In the genomic region with DNA sequence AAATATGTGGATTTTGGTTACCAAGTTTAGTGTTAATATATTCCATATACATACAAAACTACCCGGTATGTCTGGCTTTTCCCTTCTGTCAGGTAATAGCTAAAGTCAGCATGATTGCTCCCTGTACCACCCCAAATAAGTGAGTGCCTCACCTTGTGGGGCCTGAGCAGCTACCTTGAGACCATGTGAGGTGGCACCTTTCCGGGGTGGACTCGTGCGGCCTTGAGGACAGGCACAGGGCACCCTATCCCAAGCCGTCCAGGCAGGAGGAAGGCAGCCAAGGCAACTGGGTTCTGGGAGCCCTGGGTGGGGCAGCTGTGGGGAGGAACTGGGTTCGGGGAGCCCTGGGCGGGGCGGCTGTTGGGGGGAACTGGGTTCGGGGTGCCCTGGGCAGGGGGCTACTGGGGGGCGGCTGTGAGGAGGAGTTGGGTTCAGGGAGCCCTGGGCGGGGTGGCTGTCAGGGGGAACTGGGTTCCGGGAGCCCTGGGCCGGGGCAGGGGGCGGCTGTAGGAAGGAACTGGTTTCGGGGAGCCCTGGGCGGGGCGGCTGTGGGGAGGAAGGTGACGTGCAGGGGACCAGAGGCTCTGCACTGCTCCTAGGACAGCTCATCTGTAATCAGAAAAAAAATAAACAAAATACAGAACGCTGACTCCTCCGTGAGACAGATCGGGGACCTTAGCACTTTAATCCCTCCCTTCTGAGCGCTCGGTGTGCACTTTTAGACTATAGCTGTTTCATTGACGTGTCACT, we compare ENCODE assay signal across 14 cellular contexts.
DNase-seq lines count a peak whose midpoint lies in the region; ATAC-seq and TF ChIP-seq lines count a peak whose summit lies in the region.
"Had no signal": no experiment of that assay in that cellular context is flagged by ENCODE, and none has a peak within 500 bp of the region (broad histone marks: within the 10 kb centered on the region; RNA-seq: fewer than 3 reads in every experiment).

No MANE protein-coding gene starts in this region.

- DNase-seq in left ventricle myocardium superior = no peak
- no peak for DNase-seq in right atrium auricular region (ENCODE audit: low spot score)
- peak; percentile 24 to 36 for DNase-seq in activated CD4-positive, alpha-beta T cell treated with anti-CD3 and anti-CD28 coated beads, Interleukin-2, amount 50 U/mL, for 48 hours
- peak; percentile 65 to 75 (median 69) for DNase-seq in effector memory CD8-positive, alpha-beta T cell
- peak; percentile 64 for DNase-seq in upper lobe of right lung
- DNase-seq in SK-N-DZ (ENCODE audit: low spot score) = no peak
- no peak for DNase-seq in posterior vena cava (ENCODE audit: low spot score)
- DNase-seq in NCI-H1436 treated with DMSO at 0.1 percent for 48 hours (lab: John Stamatoyannopoulos, UW) = no peak
- DNase-seq: AML-193; cortex of kidney; NCI-H1048; stimulated activated naive CD8-positive, alpha-beta T cell treated with anti-CD3 and anti-CD28 coated beads, Interleukin-15, amount 100 ng/mL, for 72 hours had no signal

- H3K4me3 ChIP-seq in right atrium auricular region (no peak overlapping the region), upper lobe of right lung (no peak overlapping the region)
- H3K4me3 ChIP-seq: heart left ventricle had no signal

- no peaks in the 10 kb centered on the region for H3K9me3 Mint-ChIP-seq in effector memory CD8-positive, alpha-beta T cell
- H3K9me3 Mint-ChIP-seq: mesothelial cell of epicardium; stimulated activated naive CD8-positive, alpha-beta T cell treated with anti-CD3 and anti-CD28 coated beads, Interleukin-15, amount 100 ng/mL, for 72 hours had no signal

- H3K27me3 ChIP-seq in right atrium auricular region = no peaks in the 10 kb centered on the region
- no peaks in the 10 kb centered on the region for H3K27me3 ChIP-seq in upper lobe of right lung

- peaks cover 45 to 50% of the 10 kb centered on the region in 2 donors for H3K4me1 Mint-ChIP-seq in effector memory CD8-positive, alpha-beta T cell (ENCODE audit: low read depth in 2 of 2)

- H3K27me3 Mint-ChIP-seq in effector memory CD8-positive, alpha-beta T cell = no peaks in the 10 kb centered on the region
- H3K27me3 Mint-ChIP-seq: stimulated activated naive CD8-positive, alpha-beta T cell treated with anti-CD3 and anti-CD28 coated beads, Interleukin-15, amount 100 ng/mL, for 72 hours had no signal

- no peak for TF ChIP-seq CTCF in right atrium auricular region (IDR thresholded peaks at IDR 0.05)
- TF ChIP-seq CTCF in upper lobe of right lung (IDR thresholded peaks at IDR 0.05) = no peak

- H3K27ac ChIP-seq in right atrium auricular region = no peak overlapping the region
- no peak overlapping the region for H3K27ac ChIP-seq in upper lobe of right lung
- H3K27ac ChIP-seq: heart left ventricle had no signal

- peak overlapping the region; percentile 98 for H3K27ac Mint-ChIP-seq in effector memory CD8-positive, alpha-beta T cell
- H3K27ac Mint-ChIP-seq: mesothelial cell of epicardium had no signal

- H3K9me3 ChIP-seq in right atrium auricular region = no peaks in the 10 kb centered on the region
- H3K9me3 ChIP-seq in upper lobe of right lung = no peaks in the 10 kb centered on the region
- H3K9me3 ChIP-seq: heart left ventricle had no signal

- H3K36me3 ChIP-seq in right atrium auricular region (peaks cover 42% of the 10 kb centered on the region), upper lobe of right lung (peaks cover 34% of the 10 kb centered on the region)

- H3K4me3 Mint-ChIP-seq in effector memory CD8-positive, alpha-beta T cell = peak overlapping the region; percentile 85 to 88
- H3K4me3 Mint-ChIP-seq: mesothelial cell of epicardium; stimulated activated naive CD8-positive, alpha-beta T cell treated with anti-CD3 and anti-CD28 coated beads, Interleukin-15, amount 100 ng/mL, for 72 hours had no signal

- ATAC-seq in left ventricle myocardium superior (peak; percentile 49), upper lobe of right lung (peak; percentile 60)
- ATAC-seq in effector memory CD8-positive, alpha-beta T cell (replicated peaks) = peak; percentile 59
- ATAC-seq: stimulated activated naive CD8-positive, alpha-beta T cell treated with anti-CD3 and anti-CD28 coated beads, Interleukin-15, amount 100 ng/mL, for 72 hours had no signal

- intact Hi-C loops in left ventricle myocardium superior (cut with micrococcal nuclease) (no loop called here), upper lobe of right lung (cut with DNase I) (no loop called here), posterior vena cava (cut with DNase I) (no loop called here)

- H3K4me1 ChIP-seq in right atrium auricular region = peaks cover 0 to 5% of the 10 kb centered on the region in 2 donors
- peaks cover 5% of the 10 kb centered on the region for H3K4me1 ChIP-seq in upper lobe of right lung

- peaks cover 33% of the 10 kb centered on the region for H3K36me3 Mint-ChIP-seq in effector memory CD8-positive, alpha-beta T cell (ENCODE audit: insufficient read depth)

Comparison
In these comparisons a context has a peak if more than half of its experiments do, and no peak if none do; other contexts are left out.
1. DNase-seq: peak in activated CD4-positive, alpha-beta T cell treated with anti-CD3 and anti-CD28 coated beads, Interleukin-2, amount 50 U/mL, for 48 hours (2 of 2), effector memory CD8-positive, alpha-beta T cell (3 of 3) and upper lobe of right lung (single experiment); none in left ventricle myocardium superior (single experiment), right atrium auricular region (single experiment), SK-N-DZ (single experiment), posterior vena cava (single experiment) and NCI-H1436 treated with DMSO at 0.1 percent for 48 hours (single experiment).
2. Peak in every context shown above with its lines, with median percentiles within 50 percentile points of each other: ATAC-seq.